ENCODE assay signal across 1 cellular context in the genomic region with DNA sequence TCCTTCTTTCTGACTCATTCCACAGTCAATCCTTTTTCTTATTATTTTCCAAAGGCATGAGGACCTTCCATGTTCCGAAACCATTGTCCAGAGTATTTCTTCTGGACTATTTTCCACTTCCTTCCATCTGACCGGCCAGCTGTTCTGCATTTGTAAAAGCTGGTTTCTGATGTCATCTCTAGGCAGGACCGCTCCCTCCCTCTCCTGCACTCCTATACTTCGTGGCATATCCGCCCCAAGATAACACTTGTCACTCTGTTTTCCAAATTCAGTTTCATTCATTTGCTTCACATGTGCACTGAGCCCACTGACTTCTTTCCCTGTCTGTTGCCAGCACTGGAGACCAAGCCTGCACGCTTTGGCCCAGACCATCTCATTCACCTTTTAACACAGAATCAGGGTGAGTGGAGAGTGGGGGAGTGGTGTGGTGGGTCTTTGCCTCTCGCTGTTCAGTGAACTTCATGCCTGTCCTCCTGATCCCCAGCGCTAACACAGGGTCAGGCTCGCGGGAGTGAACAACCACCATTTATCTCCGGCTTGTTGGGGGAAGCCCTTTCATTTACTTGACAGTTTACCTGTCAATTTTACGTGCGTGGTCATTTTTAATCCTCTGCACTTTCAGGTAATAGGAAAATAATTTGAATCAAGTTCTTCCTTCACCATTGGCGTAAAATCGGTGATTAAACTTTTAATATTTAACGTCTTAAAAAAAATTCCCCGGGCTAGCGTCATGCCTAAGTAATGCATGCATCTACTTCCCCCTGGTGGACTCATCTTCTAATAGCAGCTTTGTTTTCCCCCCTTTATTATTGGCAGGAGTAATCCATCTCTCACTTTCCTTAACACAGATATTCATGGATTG.
TF ChIP-seq lines count a peak whose summit lies in the region.

No MANE protein-coding gene starts in this region.

TF ChIP-seq in Ishikawa, 13 proteins besides CTCF, POLR2A, EP300 and RAD21 (continued from another document):
- TF ChIP-seq, protein P1, sequence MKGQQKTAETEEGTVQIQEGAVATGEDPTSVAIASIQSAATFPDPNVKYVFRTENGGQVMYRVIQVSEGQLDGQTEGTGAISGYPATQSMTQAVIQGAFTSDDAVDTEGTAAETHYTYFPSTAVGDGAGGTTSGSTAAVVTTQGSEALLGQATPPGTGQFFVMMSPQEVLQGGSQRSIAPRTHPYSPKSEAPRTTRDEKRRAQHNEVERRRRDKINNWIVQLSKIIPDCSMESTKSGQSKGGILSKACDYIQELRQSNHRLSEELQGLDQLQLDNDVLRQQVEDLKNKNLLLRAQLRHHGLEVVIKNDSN (IDR thresholded peaks at IDR 0.05), result no peak
- TF ChIP-seq TAF1 (IDR thresholded peaks at IDR 0.05; ENCODE audit: low read depth), result no peak
- no peak for TF ChIP-seq ZBTB7A (IDR thresholded peaks at IDR 0.05; ENCODE audit: low read depth)
- no peak for TF ChIP-seq EGR1 (IDR thresholded peaks at IDR 0.05)
- no peak for TF ChIP-seq YY1 (IDR thresholded peaks at IDR 0.05; ENCODE audit: low read depth)
- TF ChIP-seq CEBPB (IDR thresholded peaks at IDR 0.05), result no peak
- no peak for TF ChIP-seq TCF12 (IDR thresholded peaks at IDR 0.05; ENCODE audit: low read depth)
- TF ChIP-seq NFIC (IDR thresholded peaks at IDR 0.05), result no peak
- TF ChIP-seq CREB1 (IDR thresholded peaks at IDR 0.05; ENCODE audit: low read depth), result no peak
- TF ChIP-seq TEAD4 (IDR thresholded peaks at IDR 0.05), result no peak
- TF ChIP-seq MAX (IDR thresholded peaks at IDR 0.05), result no peak
- no peak for TF ChIP-seq FOXM1 (IDR thresholded peaks at IDR 0.05; ENCODE audit: borderline replicate concordance, low read depth)
